In genomic region chr1:245380790-245381535, GRCh38 we compare ENCODE assay signal across 10 cellular contexts.
DNase-seq lines count a peak whose midpoint lies in the region; ATAC-seq, FAIRE-seq and TF ChIP-seq lines count a peak whose summit lies in the region.
"Had no signal": no experiment of that assay in that cellular context is flagged by ENCODE, and none has a peak within 500 bp of the region (broad histone marks: within the 10 kb centered on the region; RNA-seq: fewer than 3 reads in every experiment).

No MANE protein-coding gene starts in this region.

- TF ChIP-seq POLR2A in GM12891 (IDR thresholded peaks at IDR 0.05; ENCODE audit: low read depth, low read length) (no peak), gastrocnemius medialis (IDR thresholded peaks at IDR 0.05) (no peak), GM12892 (IDR thresholded peaks at IDR 0.05; ENCODE audit: low read depth, low read length) (no peak)

- H3K4me3 Mint-ChIP-seq in brain = no peak overlapping the region
- no peak overlapping the region for H3K4me3 Mint-ChIP-seq in nephron
- H3K4me3 Mint-ChIP-seq: stimulated activated naive B cell treated with anti-CD40 and anti-IgM and Interleukin-4, amounts not matched to agents 10 μg/mL and 1 μg/mL and 100 μg/mL, for 72 hours had no signal

- no peak overlapping the region for H3K27ac ChIP-seq in gastrocnemius medialis

- no peak overlapping the region for H3K4me3 ChIP-seq in gastrocnemius medialis

- H3K27me3 ChIP-seq in gastrocnemius medialis = no peaks in the 10 kb centered on the region

- H3K36me3 Mint-ChIP-seq in brain (peaks cover 3% of the 10 kb centered on the region), nephron (ENCODE audit: low read depth) (peaks cover 17% of the 10 kb centered on the region)
- H3K36me3 Mint-ChIP-seq: stimulated activated naive B cell treated with anti-CD40 and anti-IgM and Interleukin-4, amounts not matched to agents 10 μg/mL and 1 μg/mL and 100 μg/mL, for 72 hours had no signal

- peak; percentile 13 for DNase-seq in DMS114 treated with DMSO at 0.1 percent for 48 hours (lab: John Stamatoyannopoulos, UW; ENCODE audit: unreplicated experiment)
- DNase-seq in KBM-7 = peak; percentile 62
- DNase-seq in GM12891 (ENCODE audit: insufficient read length, low spot score) = no peak
- DNase-seq in gastrocnemius medialis = no peak
- DNase-seq in GM12892 (ENCODE audit: insufficient read length) = no peak
- DNase-seq: activated T-cell treated with anti-CD3 and anti-CD28 coated beads for 4 hours; stimulated activated naive B cell treated with anti-CD40 and anti-IgM and Interleukin-4, amounts not matched to agents 10 μg/mL and 1 μg/mL and 100 μg/mL, for 72 hours had no signal

- H3K9me3 Mint-ChIP-seq in brain (peaks cover 0 to 2% (median 0%) of the 10 kb centered on the region in 5 experiments), nephron (no peaks in the 10 kb centered on the region)
- H3K9me3 Mint-ChIP-seq: stimulated activated naive B cell treated with anti-CD40 and anti-IgM and Interleukin-4, amounts not matched to agents 10 μg/mL and 1 μg/mL and 100 μg/mL, for 72 hours had no signal

- intact Hi-C loops in gastrocnemius medialis (cut with DNase I; ENCODE audit: low total_unique reads) = no loop called here

- FAIRE-seq in GM12891 (lab: Jason Lieb, UNC) = no peak
- FAIRE-seq in GM12892 (lab: Jason Lieb, UNC) = no peak

- H3K27ac Mint-ChIP-seq in brain = no peak overlapping the region
- no peak overlapping the region for H3K27ac Mint-ChIP-seq in nephron
- H3K27ac Mint-ChIP-seq: stimulated activated naive B cell treated with anti-CD40 and anti-IgM and Interleukin-4, amounts not matched to agents 10 μg/mL and 1 μg/mL and 100 μg/mL, for 72 hours had no signal

- H3K4me1 Mint-ChIP-seq in brain (peaks cover 13% of the 10 kb centered on the region), nephron (no peaks in the 10 kb centered on the region)
- H3K4me1 Mint-ChIP-seq: stimulated activated naive B cell treated with anti-CD40 and anti-IgM and Interleukin-4, amounts not matched to agents 10 μg/mL and 1 μg/mL and 100 μg/mL, for 72 hours had no signal

- no peaks in the 10 kb centered on the region for H3K27me3 Mint-ChIP-seq in brain
- peaks cover 17% of the 10 kb centered on the region for H3K27me3 Mint-ChIP-seq in nephron (ENCODE audit: low read depth)

- H3K9me3 ChIP-seq in gastrocnemius medialis = no peaks in the 10 kb centered on the region

- TF ChIP-seq CTCF in brain (conservative IDR thresholded peaks at IDR 0.05) = peak; percentile 59 to 68
- TF ChIP-seq CTCF in nephron (IDR thresholded peaks at IDR 0.05; ENCODE audit: unreplicated experiment in 3 of 3) = peak; percentile 45 to 57 (median 55)
- no peak for TF ChIP-seq CTCF in gastrocnemius medialis (IDR thresholded peaks at IDR 0.05 in 4 of 5, conservative IDR thresholded peaks at IDR 0.05 in 1 of 5)

- in situ Hi-C loops in KBM-7 (cut with MboI; ENCODE audit: low pct_unique_long_range_greater_than_20kb, low sequenced_read_pairs) = no loop called here
- in situ Hi-C loops in gastrocnemius medialis (cut with MboI; ENCODE audit: low sequenced_read_pairs in 4 of 4) = no loop called here

- no peaks in the 10 kb centered on the region for H3K36me3 ChIP-seq in gastrocnemius medialis

- H3K4me1 ChIP-seq in gastrocnemius medialis = no peaks in the 10 kb centered on the region

- no peak for ATAC-seq in HG02763 (IDR thresholded peaks at IDR 0.05; ENCODE audit: unreplicated experiment)
- ATAC-seq in gastrocnemius medialis = no peak
- ATAC-seq: stimulated activated naive B cell treated with anti-CD40 and anti-IgM and Interleukin-4, amounts not matched to agents 10 μg/mL and 1 μg/mL and 100 μg/mL, for 72 hours had no signal

TF ChIP-seq in GM12891, 5 proteins besides CTCF, POLR2A, EP300 and RAD21:
- TF ChIP-seq POLR2AphosphoS5 (IDR thresholded peaks at IDR 0.05; ENCODE audit: low read depth, low read length) (no peak), SPI1 (IDR thresholded peaks at IDR 0.05; ENCODE audit: low read depth, low read length) (no peak), POU2F2 (IDR thresholded peaks at IDR 0.05; ENCODE audit: low read depth, low read length) (no peak)

Comparison
In these comparisons a context has a peak if more than half of its experiments do, and no peak if none do; other contexts are left out.
1. DNase-seq: peak in DMS114 treated with DMSO at 0.1 percent for 48 hours (single experiment) and KBM-7 (single experiment); none in GM12891 (single experiment), gastrocnemius medialis (0 of 2) and GM12892 (single experiment).
2. CTCF ChIP-seq: peak in brain (2 of 2) and nephron (3 of 3); none in gastrocnemius medialis (0 of 5).